20 cellular contexts compared by ENCODE assay signal in genomic region chr14:92443167-92443566, GRCh38.
"Had no signal": no experiment of that assay in that cellular context is flagged by ENCODE, and none has a peak within 500 bp of the region (broad histone marks: within the 10 kb centered on the region; RNA-seq: fewer than 3 reads in every experiment).

No MANE protein-coding gene starts in this region.

- H3K9me3 ChIP-seq: lower lobe of right lung, mucosa of descending colon, pancreas, sigmoid colon, suprapubic skin had no signal

- H3K4me1 ChIP-seq: pancreas, sigmoid colon, suprapubic skin had no signal

- H3K36me3 ChIP-seq: lower lobe of right lung, pancreas, right atrium auricular region, sigmoid colon, spleen, suprapubic skin had no signal

- H3K27ac ChIP-seq: lower lobe of right lung, pancreas, right atrium auricular region, sigmoid colon, skin epidermis, spleen, suprapubic skin had no signal

- ATAC-seq: left ventricle myocardium superior; lower lobe of right lung; mucosa of descending colon; naive thymus-derived CD4-positive, alpha-beta T cell; pancreas; stimulated activated naive CD8-positive, alpha-beta T cell treated with anti-CD3 and anti-CD28 coated beads, Interleukin-15, amount 100 ng/mL, for 72 hours had no signal

- H3K4me3 ChIP-seq: lower lobe of right lung, mucosa of descending colon, pancreas, right atrium auricular region, sigmoid colon, skin epidermis, spleen, suprapubic skin had no signal

- DNase-seq: central memory CD4-positive, alpha-beta T cell; dorsolateral prefrontal cortex; effector CD4-positive, alpha-beta T cell; head of caudate nucleus; left ventricle myocardium superior; lower lobe of right lung; mucosa of descending colon; naive thymus-derived CD4-positive, alpha-beta T cell; occipital lobe; pancreas; sigmoid colon; spleen; stimulated activated CD4-positive, alpha-beta T cell treated with anti-CD3 and anti-CD28 coated beads, Interleukin-15, amount 100 ng/mL, for 24 hours; stimulated activated CD4-positive, alpha-beta T cell treated with anti-CD3 and anti-CD28 coated beads, Interleukin-2, amount 100 ng/mL, for 48 hours; stimulated activated naive CD4-positive, alpha-beta T cell; stimulated activated naive CD8-positive, alpha-beta T cell treated with anti-CD3 and anti-CD28 coated beads, Interleukin-15, amount 100 ng/mL, for 72 hours; trophoblast cell had no signal

- H3K27me3 ChIP-seq: pancreas, right atrium auricular region, sigmoid colon, suprapubic skin had no signal
